ENCODE assay signal across 1 cellular context in the genomic region with DNA sequence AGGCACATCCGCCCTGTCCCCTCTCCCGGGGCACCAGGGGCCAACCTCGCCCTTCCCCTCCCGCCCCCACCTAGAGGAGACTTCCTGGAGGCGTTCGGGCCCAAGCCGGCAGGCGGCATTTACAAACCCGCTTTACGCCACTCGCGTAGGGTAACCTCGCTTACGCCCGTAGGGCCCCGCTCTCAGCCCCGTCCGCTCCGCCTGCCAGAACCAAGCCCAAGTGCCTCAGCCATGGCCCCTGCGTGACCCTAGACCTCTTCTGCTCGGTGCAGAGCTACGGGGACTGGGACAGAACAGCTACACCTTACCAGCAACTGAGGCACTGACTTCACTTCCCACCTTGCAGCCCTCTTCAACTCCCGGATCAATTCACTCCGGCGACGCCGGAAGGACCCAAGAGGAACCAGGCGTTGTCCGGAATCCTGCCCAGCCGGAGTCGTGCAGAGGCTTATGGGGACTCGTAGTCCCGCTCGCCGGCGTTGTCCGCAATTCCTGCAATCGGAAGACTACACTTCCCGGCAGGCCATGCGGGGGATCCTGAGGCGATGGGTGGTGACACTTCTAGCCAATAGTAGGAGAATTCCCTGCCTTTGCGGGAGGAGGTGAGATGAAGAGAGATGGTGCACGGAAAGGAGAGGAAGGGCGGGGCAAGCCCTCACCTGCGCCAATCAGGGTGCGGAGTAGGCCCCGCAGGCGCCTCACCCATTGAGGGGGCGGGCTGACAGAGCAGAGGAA.
A peak's percentile ranks its signal among the peaks of the same experiment; 100 is the strongest.
TF ChIP-seq lines count a peak whose summit lies in the region.

A gene (minus strand): TSS at position 395 of the 735 bp plus-strand sequence. CDS start 14,735 bp downstream, outside the sequence.

TF ChIP-seq in K562, 482 proteins besides CTCF, POLR2A, EP300 and RAD21 (continued from another document and continues in another):
- TF ChIP-seq NFRKB (IDR thresholded peaks at IDR 0.05; ENCODE audit: low read depth): no peak
- TF ChIP-seq, protein P1, sequence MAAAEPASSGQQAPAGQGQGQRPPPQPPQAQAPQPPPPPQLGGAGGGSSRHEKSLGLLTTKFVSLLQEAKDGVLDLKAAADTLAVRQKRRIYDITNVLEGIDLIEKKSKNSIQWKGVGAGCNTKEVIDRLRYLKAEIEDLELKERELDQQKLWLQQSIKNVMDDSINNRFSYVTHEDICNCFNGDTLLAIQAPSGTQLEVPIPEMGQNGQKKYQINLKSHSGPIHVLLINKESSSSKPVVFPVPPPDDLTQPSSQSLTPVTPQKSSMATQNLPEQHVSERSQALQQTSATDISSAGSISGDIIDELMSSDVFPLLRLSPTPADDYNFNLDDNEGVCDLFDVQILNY (CRISPR knock-in tag; IDR thresholded peaks at IDR 0.05): 0 out of 2 replicates have a peak, but pooled peaks have one; percentile 16
- TF ChIP-seq NUFIP1 (IDR thresholded peaks at IDR 0.05; ENCODE audit: partially characterized antibody): no peak
- peak; percentile 49; the same call in 1 of the 2 replicates for TF ChIP-seq KLF1 (tag; IDR thresholded peaks at IDR 0.05)
- TF ChIP-seq, protein P2, sequence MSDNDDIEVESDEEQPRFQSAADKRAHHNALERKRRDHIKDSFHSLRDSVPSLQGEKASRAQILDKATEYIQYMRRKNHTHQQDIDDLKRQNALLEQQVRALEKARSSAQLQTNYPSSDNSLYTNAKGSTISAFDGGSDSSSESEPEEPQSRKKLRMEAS (CRISPR knock-in tag; IDR thresholded peaks at IDR 0.05): peak; percentile 63; the same call in 1 of the 2 replicates
- TF ChIP-seq PHF20 (IDR thresholded peaks at IDR 0.05; ENCODE audit: partially characterized antibody): peak; percentile 53
- TF ChIP-seq ETV5 (CRISPR knock-in tag; IDR thresholded peaks at IDR 0.05; ENCODE audit: low read depth): peak; percentile 76
- peak in 1 of 2 experiments; percentile 94; a peak in 2 of 4 replicates for TF ChIP-seq TEAD1 (CRISPR knock-in tag; IDR thresholded peaks at IDR 0.05)
- TF ChIP-seq, protein P3, sequence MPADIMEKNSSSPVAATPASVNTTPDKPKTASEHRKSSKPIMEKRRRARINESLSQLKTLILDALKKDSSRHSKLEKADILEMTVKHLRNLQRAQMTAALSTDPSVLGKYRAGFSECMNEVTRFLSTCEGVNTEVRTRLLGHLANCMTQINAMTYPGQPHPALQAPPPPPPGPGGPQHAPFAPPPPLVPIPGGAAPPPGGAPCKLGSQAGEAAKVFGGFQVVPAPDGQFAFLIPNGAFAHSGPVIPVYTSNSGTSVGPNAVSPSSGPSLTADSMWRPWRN (IDR thresholded peaks at IDR 0.05; ENCODE audit: low read depth): no peak
- TF ChIP-seq NR2F6 (CRISPR knock-in tag; IDR thresholded peaks at IDR 0.05): no peak
- TF ChIP-seq TAF7 (tag; IDR thresholded peaks at IDR 0.05): peak; percentile 64; the same call in 1 of the 2 replicates
- TF ChIP-seq ZNF23 (CRISPR knock-in tag; IDR thresholded peaks at IDR 0.05): no peak
- peak; percentile 84 for TF ChIP-seq CREM (IDR thresholded peaks at IDR 0.05; ENCODE audit: low read depth)
- TF ChIP-seq CEBPG (CRISPR knock-in tag; IDR thresholded peaks at IDR 0.05): peak; percentile 49; the same call in 1 of the 2 replicates
- TF ChIP-seq CEBPG (tag; conservative IDR thresholded peaks at IDR 0.05 in 1 of 2, IDR thresholded peaks at IDR 0.05 in 1 of 2): no peak
- TF ChIP-seq, protein P4, sequence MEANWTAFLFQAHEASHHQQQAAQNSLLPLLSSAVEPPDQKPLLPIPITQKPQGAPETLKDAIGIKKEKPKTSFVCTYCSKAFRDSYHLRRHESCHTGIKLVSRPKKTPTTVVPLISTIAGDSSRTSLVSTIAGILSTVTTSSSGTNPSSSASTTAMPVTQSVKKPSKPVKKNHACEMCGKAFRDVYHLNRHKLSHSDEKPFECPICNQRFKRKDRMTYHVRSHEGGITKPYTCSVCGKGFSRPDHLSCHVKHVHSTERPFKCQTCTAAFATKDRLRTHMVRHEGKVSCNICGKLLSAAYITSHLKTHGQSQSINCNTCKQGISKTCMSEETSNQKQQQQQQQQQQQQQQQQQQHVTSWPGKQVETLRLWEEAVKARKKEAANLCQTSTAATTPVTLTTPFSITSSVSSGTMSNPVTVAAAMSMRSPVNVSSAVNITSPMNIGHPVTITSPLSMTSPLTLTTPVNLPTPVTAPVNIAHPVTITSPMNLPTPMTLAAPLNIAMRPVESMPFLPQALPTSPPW (CRISPR knock-in tag; IDR thresholded peaks at IDR 0.05): peak; percentile 76
- no peak; the same call in 1 of the 2 replicates for TF ChIP-seq FOXK1 (CRISPR knock-in tag; IDR thresholded peaks at IDR 0.05; ENCODE audit: borderline replicate concordance)
- TF ChIP-seq, protein P5, sequence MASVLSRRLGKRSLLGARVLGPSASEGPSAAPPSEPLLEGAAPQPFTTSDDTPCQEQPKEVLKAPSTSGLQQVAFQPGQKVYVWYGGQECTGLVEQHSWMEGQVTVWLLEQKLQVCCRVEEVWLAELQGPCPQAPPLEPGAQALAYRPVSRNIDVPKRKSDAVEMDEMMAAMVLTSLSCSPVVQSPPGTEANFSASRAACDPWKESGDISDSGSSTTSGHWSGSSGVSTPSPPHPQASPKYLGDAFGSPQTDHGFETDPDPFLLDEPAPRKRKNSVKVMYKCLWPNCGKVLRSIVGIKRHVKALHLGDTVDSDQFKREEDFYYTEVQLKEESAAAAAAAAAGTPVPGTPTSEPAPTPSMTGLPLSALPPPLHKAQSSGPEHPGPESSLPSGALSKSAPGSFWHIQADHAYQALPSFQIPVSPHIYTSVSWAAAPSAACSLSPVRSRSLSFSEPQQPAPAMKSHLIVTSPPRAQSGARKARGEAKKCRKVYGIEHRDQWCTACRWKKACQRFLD (CRISPR knock-in tag; IDR thresholded peaks at IDR 0.05): peak; percentile 31; the same call in 1 of the 2 replicates
- TF ChIP-seq C11orf30 (IDR thresholded peaks at IDR 0.05; ENCODE audit: low read depth): peak; percentile 63
- TF ChIP-seq, protein P6, sequence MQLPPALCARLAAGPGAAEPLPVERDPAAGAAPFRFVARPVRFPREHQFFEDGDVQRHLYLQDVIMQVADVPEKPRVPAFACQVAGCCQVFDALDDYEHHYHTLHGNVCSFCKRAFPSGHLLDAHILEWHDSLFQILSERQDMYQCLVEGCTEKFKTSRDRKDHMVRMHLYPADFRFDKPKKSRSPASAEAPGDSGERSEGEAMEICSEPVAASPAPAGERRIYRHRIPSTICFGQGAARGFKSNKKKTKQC (CRISPR knock-in tag; IDR thresholded peaks at IDR 0.05): peak; percentile 82; the same call in 1 of the 2 replicates
- TF ChIP-seq MED1 (CRISPR knock-in tag; IDR thresholded peaks at IDR 0.05; ENCODE audit: borderline replicate concordance): no peak
- peak; percentile 31; the same call in 1 of the 2 replicates for TF ChIP-seq NCOR1 (IDR thresholded peaks at IDR 0.05)
- TF ChIP-seq POLR2AphosphoS2 (IDR thresholded peaks at IDR 0.05; ENCODE audit: low read length): 0 out of 2 replicates have a peak, but pooled peaks have one; percentile 0
- no peak for TF ChIP-seq ZNF444 (CRISPR knock-in tag; IDR thresholded peaks at IDR 0.05)
- TF ChIP-seq RBM34 (IDR thresholded peaks at IDR 0.05; ENCODE audit: borderline replicate concordance, insufficient read depth, low read length): no peak
- no peak for TF ChIP-seq SLC30A9 (CRISPR knock-in tag; IDR thresholded peaks at IDR 0.05)
- TF ChIP-seq TSC22D4 (tag; IDR thresholded peaks at IDR 0.05): no peak
- no peak for TF ChIP-seq GATAD2A (IDR thresholded peaks at IDR 0.05)
- TF ChIP-seq, protein P7, sequence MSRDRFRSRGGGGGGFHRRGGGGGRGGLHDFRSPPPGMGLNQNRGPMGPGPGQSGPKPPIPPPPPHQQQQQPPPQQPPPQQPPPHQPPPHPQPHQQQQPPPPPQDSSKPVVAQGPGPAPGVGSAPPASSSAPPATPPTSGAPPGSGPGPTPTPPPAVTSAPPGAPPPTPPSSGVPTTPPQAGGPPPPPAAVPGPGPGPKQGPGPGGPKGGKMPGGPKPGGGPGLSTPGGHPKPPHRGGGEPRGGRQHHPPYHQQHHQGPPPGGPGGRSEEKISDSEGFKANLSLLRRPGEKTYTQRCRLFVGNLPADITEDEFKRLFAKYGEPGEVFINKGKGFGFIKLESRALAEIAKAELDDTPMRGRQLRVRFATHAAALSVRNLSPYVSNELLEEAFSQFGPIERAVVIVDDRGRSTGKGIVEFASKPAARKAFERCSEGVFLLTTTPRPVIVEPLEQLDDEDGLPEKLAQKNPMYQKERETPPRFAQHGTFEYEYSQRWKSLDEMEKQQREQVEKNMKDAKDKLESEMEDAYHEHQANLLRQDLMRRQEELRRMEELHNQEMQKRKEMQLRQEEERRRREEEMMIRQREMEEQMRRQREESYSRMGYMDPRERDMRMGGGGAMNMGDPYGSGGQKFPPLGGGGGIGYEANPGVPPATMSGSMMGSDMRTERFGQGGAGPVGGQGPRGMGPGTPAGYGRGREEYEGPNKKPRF (IDR thresholded peaks at IDR 0.05; ENCODE audit: low read depth, low read length): peak; percentile 73
- TF ChIP-seq, protein P8, sequence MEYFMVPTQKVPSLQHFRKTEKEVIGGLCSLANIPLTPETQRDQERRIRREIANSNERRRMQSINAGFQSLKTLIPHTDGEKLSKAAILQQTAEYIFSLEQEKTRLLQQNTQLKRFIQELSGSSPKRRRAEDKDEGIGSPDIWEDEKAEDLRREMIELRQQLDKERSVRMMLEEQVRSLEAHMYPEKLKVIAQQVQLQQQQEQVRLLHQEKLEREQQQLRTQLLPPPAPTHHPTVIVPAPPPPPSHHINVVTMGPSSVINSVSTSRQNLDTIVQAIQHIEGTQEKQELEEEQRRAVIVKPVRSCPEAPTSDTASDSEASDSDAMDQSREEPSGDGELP (CRISPR knock-in tag; IDR thresholded peaks at IDR 0.05; ENCODE audit: borderline replicate concordance): peak; percentile 85
- TF ChIP-seq HDAC1 (IDR thresholded peaks at IDR 0.05): peak in 1 of 2 experiments; percentile 30; a peak in 2 of 4 replicates
- no peak for TF ChIP-seq PRPF4 (IDR thresholded peaks at IDR 0.05; ENCODE audit: insufficient read depth, low read depth, low read length, poor library complexity, severe bottlenecking)
- peak; percentile 100 for TF ChIP-seq CC2D1A (IDR thresholded peaks at IDR 0.05)
- TF ChIP-seq NCOA6 (IDR thresholded peaks at IDR 0.05): no peak
- TF ChIP-seq, protein P9, sequence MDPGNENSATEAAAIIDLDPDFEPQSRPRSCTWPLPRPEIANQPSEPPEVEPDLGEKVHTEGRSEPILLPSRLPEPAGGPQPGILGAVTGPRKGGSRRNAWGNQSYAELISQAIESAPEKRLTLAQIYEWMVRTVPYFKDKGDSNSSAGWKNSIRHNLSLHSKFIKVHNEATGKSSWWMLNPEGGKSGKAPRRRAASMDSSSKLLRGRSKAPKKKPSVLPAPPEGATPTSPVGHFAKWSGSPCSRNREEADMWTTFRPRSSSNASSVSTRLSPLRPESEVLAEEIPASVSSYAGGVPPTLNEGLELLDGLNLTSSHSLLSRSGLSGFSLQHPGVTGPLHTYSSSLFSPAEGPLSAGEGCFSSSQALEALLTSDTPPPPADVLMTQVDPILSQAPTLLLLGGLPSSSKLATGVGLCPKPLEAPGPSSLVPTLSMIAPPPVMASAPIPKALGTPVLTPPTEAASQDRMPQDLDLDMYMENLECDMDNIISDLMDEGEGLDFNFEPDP (CRISPR knock-in tag; IDR thresholded peaks at IDR 0.05): 0 out of 2 replicates have a peak, but pooled peaks have one; percentile 64
- TF ChIP-seq, protein P10, sequence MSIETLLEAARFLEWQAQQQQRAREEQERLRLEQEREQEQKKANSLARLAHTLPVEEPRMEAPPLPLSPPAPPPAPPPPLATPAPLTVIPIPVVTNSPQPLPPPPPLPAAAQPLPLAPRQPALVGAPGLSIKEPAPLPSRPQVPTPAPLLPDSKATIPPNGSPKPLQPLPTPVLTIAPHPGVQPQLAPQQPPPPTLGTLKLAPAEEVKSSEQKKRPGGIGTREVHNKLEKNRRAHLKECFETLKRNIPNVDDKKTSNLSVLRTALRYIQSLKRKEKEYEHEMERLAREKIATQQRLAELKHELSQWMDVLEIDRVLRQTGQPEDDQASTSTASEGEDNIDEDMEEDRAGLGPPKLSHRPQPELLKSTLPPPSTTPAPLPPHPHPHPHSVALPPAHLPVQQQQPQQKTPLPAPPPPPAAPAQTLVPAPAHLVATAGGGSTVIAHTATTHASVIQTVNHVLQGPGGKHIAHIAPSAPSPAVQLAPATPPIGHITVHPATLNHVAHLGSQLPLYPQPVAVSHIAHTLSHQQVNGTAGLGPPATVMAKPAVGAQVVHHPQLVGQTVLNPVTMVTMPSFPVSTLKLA (conservative IDR thresholded peaks at IDR 0.05): peak; percentile 43 to 71; a peak in 2 of 4 replicates
- TF ChIP-seq, protein P11, sequence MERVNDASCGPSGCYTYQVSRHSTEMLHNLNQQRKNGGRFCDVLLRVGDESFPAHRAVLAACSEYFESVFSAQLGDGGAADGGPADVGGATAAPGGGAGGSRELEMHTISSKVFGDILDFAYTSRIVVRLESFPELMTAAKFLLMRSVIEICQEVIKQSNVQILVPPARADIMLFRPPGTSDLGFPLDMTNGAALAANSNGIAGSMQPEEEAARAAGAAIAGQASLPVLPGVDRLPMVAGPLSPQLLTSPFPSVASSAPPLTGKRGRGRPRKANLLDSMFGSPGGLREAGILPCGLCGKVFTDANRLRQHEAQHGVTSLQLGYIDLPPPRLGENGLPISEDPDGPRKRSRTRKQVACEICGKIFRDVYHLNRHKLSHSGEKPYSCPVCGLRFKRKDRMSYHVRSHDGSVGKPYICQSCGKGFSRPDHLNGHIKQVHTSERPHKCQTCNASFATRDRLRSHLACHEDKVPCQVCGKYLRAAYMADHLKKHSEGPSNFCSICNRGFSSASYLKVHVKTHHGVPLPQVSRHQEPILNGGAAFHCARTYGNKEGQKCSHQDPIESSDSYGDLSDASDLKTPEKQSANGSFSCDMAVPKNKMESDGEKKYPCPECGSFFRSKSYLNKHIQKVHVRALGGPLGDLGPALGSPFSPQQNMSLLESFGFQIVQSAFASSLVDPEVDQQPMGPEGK (CRISPR knock-in tag; IDR thresholded peaks at IDR 0.05; ENCODE audit: borderline replicate concordance): no peak
- TF ChIP-seq TAF15 (IDR thresholded peaks at IDR 0.05; ENCODE audit: low read depth, low read length): peak; percentile 92; the same call in 1 of the 2 replicates
- TF ChIP-seq, protein P12, sequence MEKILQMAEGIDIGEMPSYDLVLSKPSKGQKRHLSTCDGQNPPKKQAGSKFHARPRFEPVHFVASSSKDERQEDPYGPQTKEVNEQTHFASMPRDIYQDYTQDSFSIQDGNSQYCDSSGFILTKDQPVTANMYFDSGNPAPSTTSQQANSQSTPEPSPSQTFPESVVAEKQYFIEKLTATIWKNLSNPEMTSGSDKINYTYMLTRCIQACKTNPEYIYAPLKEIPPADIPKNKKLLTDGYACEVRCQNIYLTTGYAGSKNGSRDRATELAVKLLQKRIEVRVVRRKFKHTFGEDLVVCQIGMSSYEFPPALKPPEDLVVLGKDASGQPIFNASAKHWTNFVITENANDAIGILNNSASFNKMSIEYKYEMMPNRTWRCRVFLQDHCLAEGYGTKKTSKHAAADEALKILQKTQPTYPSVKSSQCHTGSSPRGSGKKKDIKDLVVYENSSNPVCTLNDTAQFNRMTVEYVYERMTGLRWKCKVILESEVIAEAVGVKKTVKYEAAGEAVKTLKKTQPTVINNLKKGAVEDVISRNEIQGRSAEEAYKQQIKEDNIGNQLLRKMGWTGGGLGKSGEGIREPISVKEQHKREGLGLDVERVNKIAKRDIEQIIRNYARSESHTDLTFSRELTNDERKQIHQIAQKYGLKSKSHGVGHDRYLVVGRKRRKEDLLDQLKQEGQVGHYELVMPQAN (IDR thresholded peaks at IDR 0.05; ENCODE audit: borderline replicate concordance): peak; percentile 39; the same call in 1 of the 2 replicates
- TF ChIP-seq, protein P13, sequence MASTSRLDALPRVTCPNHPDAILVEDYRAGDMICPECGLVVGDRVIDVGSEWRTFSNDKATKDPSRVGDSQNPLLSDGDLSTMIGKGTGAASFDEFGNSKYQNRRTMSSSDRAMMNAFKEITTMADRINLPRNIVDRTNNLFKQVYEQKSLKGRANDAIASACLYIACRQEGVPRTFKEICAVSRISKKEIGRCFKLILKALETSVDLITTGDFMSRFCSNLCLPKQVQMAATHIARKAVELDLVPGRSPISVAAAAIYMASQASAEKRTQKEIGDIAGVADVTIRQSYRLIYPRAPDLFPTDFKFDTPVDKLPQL (IDR thresholded peaks at IDR 0.05; ENCODE audit: extremely low read depth, insufficient read length): no peak
